Comparison of ENCODE assay signal across 17 cellular contexts in the genomic region with DNA sequence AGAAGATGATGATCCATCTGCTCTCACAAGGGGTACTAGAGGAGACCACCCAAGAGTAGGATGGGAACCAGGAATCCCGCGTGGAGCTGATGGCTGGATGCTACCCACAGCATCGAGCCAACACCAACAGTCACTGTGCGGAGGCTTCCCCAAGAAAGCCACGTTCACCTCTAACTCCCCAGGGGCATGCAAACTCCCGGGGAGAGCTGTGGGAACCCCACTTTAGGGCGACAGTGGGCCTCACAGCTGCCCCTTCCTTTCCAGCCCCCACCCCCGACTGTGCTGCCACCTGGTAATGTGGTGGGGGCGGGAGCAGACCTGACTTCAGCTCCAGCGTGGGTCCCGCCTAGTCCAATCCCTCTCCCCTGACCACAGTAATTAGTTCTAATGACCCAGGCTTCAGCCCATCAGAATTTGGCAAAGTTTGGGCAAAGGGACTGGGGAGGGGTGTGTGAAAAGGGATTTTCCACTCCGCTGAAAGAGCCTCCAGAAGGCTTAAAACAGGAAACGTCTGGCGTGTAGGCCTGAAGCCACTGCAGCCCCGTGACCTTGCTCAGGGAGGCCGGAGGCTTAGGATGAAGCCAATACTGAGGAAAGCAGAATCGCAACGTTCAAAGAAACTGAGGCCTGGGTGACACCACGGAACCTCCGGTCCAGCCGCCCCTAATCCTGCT. TPM values are rescaled to one million over a fixed set of nuclear protein-coding genes. Genes with fewer than 3 reads are reported as not detected.
DNase-seq lines count a peak whose midpoint lies in the region; ATAC-seq and TF ChIP-seq lines count a peak whose summit lies in the region.
"Had no signal": no experiment of that assay in that cellular context is flagged by ENCODE, and none has a peak within 500 bp of the region (broad histone marks: within the 10 kb centered on the region; RNA-seq: fewer than 3 reads in every experiment).

No MANE protein-coding gene starts in this region.

- H3K27ac ChIP-seq in SU-DHL-6 (ENCODE audit: low read depth, low read length) (peak overlapping the region; percentile 25), tibial artery (peak overlapping the region; percentile 60 to 71)

- ATAC-seq in GM21786 (IDR thresholded peaks at IDR 0.05; ENCODE audit: unreplicated experiment) (no peak), HG03342 (IDR thresholded peaks at IDR 0.05; ENCODE audit: unreplicated experiment) (no peak)
- ATAC-seq: Panc1 had no signal

- no peak overlapping the region for H3K4me3 Mint-ChIP-seq in nephron progenitor cell
- H3K4me3 Mint-ChIP-seq: activated naive CD8-positive, alpha-beta T cell treated with anti-CD3 and anti-CD28 coated beads for 36 hours had no signal

- H3K4me3 ChIP-seq in SU-DHL-6 (ENCODE audit: insufficient read depth, low read length, poor library complexity, severe bottlenecking) (no peak overlapping the region), tibial artery (no peak overlapping the region)

- H3K9ac ChIP-seq in SU-DHL-6 (ENCODE audit: low read length), result 0 out of 2 replicates have a peak overlapping the region, but pooled peaks have one; percentile 11

- peaks cover 39% of the 10 kb centered on the region for H3K4me1 Mint-ChIP-seq in nephron progenitor cell
- H3K4me1 Mint-ChIP-seq: activated naive CD8-positive, alpha-beta T cell treated with anti-CD3 and anti-CD28 coated beads for 36 hours had no signal

- no peak overlapping the region for H2AFZ ChIP-seq in SU-DHL-6 (ENCODE audit: low read depth, low read length, severe bottlenecking)

- peaks cover 3% of the 10 kb centered on the region for H3K27me3 Mint-ChIP-seq in nephron progenitor cell (ENCODE audit: low read depth, poor library complexity)
- H3K27me3 Mint-ChIP-seq: activated naive CD8-positive, alpha-beta T cell treated with anti-CD3 and anti-CD28 coated beads for 36 hours had no signal

- peak overlapping the region; percentile 81 for H3K27ac Mint-ChIP-seq in nephron progenitor cell
- H3K27ac Mint-ChIP-seq: activated naive CD8-positive, alpha-beta T cell treated with anti-CD3 and anti-CD28 coated beads for 36 hours had no signal

- DNase-seq in cardiac septum (ENCODE audit: low spot score) (peak; percentile 75), nephron progenitor cell (no peak), tibial artery (peak in 1 of 2 donors; percentile 57)
- no peak for DNase-seq in activated CD8-positive, alpha-beta memory T cell treated with anti-CD3 and anti-CD28 coated beads, Interleukin-2, amount 50 U/mL, for 4 hours
- DNase-seq in stimulated activated CD4-positive, alpha-beta T cell treated with anti-CD3 and anti-CD28 coated beads, Interleukin-4, amount 100 ng/mL, for 1 hour, result no peak
- DNase-seq: activated naive CD8-positive, alpha-beta T cell treated with anti-CD3 and anti-CD28 coated beads for 36 hours; kidney glomerular epithelial cell; MM.1S; NCI-H226; occipital lobe; stimulated activated CD4-positive, alpha-beta T cell treated with anti-CD3 and anti-CD28 coated beads, Interleukin-2, amount 100 ng/mL, for 48 hours; stimulated activated naive CD4-positive, alpha-beta T cell treated with Interleukin-2 at 50 U/mL for 16 hours; T-helper 9 cell had no signal

- no peaks in the 10 kb centered on the region for H3K9me3 Mint-ChIP-seq in nephron progenitor cell
- H3K9me3 Mint-ChIP-seq: activated naive CD8-positive, alpha-beta T cell treated with anti-CD3 and anti-CD28 coated beads for 36 hours had no signal

- no peaks in the 10 kb centered on the region for H3F3A ChIP-seq in SU-DHL-6 (ENCODE audit: insufficient read depth)

- no peaks in the 10 kb centered on the region for H3K79me2 ChIP-seq in SU-DHL-6 (ENCODE audit: insufficient read depth, low read length)

- H3K9me3 ChIP-seq in SU-DHL-6 (ENCODE audit: insufficient read depth, low read length) (no peaks in the 10 kb centered on the region), tibial artery (no peaks in the 10 kb centered on the region)

- intact Hi-C loops in cardiac septum (cut with DNase I), result no loop called here
- intact Hi-C loops in tibial artery (cut with DNase I; ENCODE audit: low total_unique reads), result no loop called here

- H3K36me3 Mint-ChIP-seq in nephron progenitor cell (ENCODE audit: low read depth), result peaks cover 62% of the 10 kb centered on the region

- H3K36me3 ChIP-seq in SU-DHL-6 (ENCODE audit: low read length) (no peaks in the 10 kb centered on the region; the same call in 1 of the 2 replicates), tibial artery (peaks cover 55 to 77% (median 57%) of the 10 kb centered on the region in 3 donors)

- TF ChIP-seq CTCF in SU-DHL-6 (IDR thresholded peaks at IDR 0.05; ENCODE audit: insufficient read depth, low read length, poor library complexity, severe bottlenecking), result no peak
- TF ChIP-seq CTCF in nephron progenitor cell (IDR thresholded peaks at IDR 0.05), result no peak
- no peak for TF ChIP-seq CTCF in tibial artery (IDR thresholded peaks at IDR 0.05)

- H4K20me1 ChIP-seq in SU-DHL-6 (ENCODE audit: low read depth, low read length), result no peaks in the 10 kb centered on the region

- no peaks in the 10 kb centered on the region for H3K9me2 ChIP-seq in SU-DHL-6 (replicated peaks; ENCODE audit: insufficient read depth, low read length)

- H3K4me2 ChIP-seq in SU-DHL-6 (ENCODE audit: low read depth, low read length, poor library complexity, severe bottlenecking), result peak overlapping the region; percentile 18

- peaks cover 0 to 43% (median 5%) of the 10 kb centered on the region in 4 donors for H3K4me1 ChIP-seq in tibial artery

- H3K27me3 ChIP-seq in SU-DHL-6 (ENCODE audit: low read length), result no peaks in the 10 kb centered on the region
- H3K27me3 ChIP-seq in tibial artery, result no peaks in the 10 kb centered on the region

RNA-seq across cellular contexts. Expression of a gene that starts 20.3 kb away (rescaled TPM):
- 10.2 TPM for total RNA-seq in cardiac septum

RNA-seq across cellular contexts. Expression of a gene that starts 38.6 kb away (rescaled TPM):
- 38.8 TPM for total RNA-seq in cardiac septum
